1 cellular context compared by ENCODE assay signal in genomic region chr13:110402301-110403069, GRCh38.
TF ChIP-seq lines count a peak whose summit lies in the region.

No MANE protein-coding gene starts in this region.

TF ChIP-seq in HepG2, 621 proteins besides CTCF, POLR2A, EP300 and RAD21 (continued from another document):
- TF ChIP-seq CEBPZ (IDR thresholded peaks at IDR 0.05; ENCODE audit: low read length) (no peak), ATF7-NPFF (CRISPR knock-in tag; IDR thresholded peaks at IDR 0.05; ENCODE audit: low read depth) (no peak), ZKSCAN1 (IDR thresholded peaks at IDR 0.05; ENCODE audit: low read length) (no peak), HOMEZ (CRISPR knock-in tag; IDR thresholded peaks at IDR 0.05; ENCODE audit: low read depth) (no peak), TBL1XR1 (IDR thresholded peaks at IDR 0.05; ENCODE audit: borderline replicate concordance, low read length, partially characterized antibody) (no peak), KDM3A (CRISPR knock-in tag; IDR thresholded peaks at IDR 0.05; ENCODE audit: low read depth) (no peak), ATF5 (CRISPR knock-in tag; IDR thresholded peaks at IDR 0.05; ENCODE audit: low read depth) (no peak), BRF2 (CRISPR knock-in tag; IDR thresholded peaks at IDR 0.05) (no peak), CENPT (CRISPR knock-in tag; IDR thresholded peaks at IDR 0.05; ENCODE audit: low read depth) (no peak), HIC2 (CRISPR knock-in tag; IDR thresholded peaks at IDR 0.05; ENCODE audit: low read depth) (no peak), IRF2 (CRISPR knock-in tag; IDR thresholded peaks at IDR 0.05) (no peak), ZNF350 (CRISPR knock-in tag; IDR thresholded peaks at IDR 0.05; ENCODE audit: borderline replicate concordance, low read depth) (no peak), KDM2A (CRISPR knock-in tag; IDR thresholded peaks at IDR 0.05; ENCODE audit: borderline replicate concordance, low read depth) (no peak), YY1 (IDR thresholded peaks at IDR 0.05; ENCODE audit: insufficient read depth, insufficient replicate concordance, low read depth, low read length) (no peak), NR3C1 (CRISPR knock-in tag; IDR thresholded peaks at IDR 0.05) (no peak), ZNF431 (CRISPR knock-in tag; IDR thresholded peaks at IDR 0.05; ENCODE audit: borderline replicate concordance, low read depth) (no peak), ZBTB7A (CRISPR knock-in tag; IDR thresholded peaks at IDR 0.05) (no peak)
